1 cellular context compared by ENCODE assay signal in the genomic region with DNA sequence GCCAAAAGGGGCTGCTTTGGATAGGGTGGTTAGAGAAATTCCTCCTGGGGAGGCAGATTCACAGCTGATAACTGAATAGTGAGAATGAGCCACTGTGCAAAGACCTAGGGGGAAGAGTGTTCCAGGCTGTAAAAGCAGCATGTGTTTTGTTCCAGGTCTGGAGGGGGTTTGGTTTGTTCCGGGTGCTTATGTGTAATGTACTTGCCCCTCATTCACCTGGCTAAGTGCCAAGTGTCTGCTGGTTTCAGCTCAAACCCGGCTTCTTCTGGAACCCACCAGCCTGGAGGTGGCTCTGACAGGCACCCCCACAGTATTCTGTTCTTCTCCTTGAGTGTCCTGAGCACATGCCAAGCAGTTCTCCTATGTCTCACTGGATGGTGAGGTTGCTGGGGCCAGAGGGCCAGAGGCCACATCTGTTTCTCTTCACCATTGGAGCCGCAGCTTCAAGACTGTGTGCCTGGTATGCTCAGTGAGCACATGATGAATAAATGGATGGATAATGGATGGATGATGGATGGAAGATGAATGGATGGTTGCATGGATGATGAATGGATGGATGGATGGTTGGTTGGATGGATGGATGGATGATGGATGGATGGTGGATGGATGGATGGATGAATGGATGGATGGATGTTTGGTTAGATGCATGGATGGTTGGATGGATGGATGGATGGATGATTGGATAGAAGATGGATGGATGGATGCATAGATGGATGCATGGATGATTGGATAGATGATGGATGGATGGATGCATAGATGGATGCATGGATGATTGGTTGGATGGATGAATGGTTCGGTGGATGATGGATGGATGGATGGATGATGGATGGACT.
TF ChIP-seq lines count a peak whose summit lies in the region.

No MANE protein-coding gene starts in this region.

TF ChIP-seq in H1, 55 proteins besides CTCF, POLR2A, EP300 and RAD21:
- TF ChIP-seq SP2 (IDR thresholded peaks at IDR 0.05; ENCODE audit: low read length) (no peak), CTBP2 (IDR thresholded peaks at IDR 0.05; ENCODE audit: borderline replicate concordance, insufficient read depth, insufficient read length, low read length) (no peak), BACH1 (IDR thresholded peaks at IDR 0.05; ENCODE audit: low read length) (no peak), KDM1A (IDR thresholded peaks at IDR 0.05; ENCODE audit: borderline replicate concordance, low read length) (no peak), SP4 (IDR thresholded peaks at IDR 0.05; ENCODE audit: low read length) (no peak), EZH2 (IDR thresholded peaks at IDR 0.05; ENCODE audit: low read depth, low read length, severe bottlenecking) (no peak), ASH2L (IDR thresholded peaks at IDR 0.05; ENCODE audit: low read length) (no peak), TEAD4 (IDR thresholded peaks at IDR 0.05; ENCODE audit: low read depth, low read length) (no peak), HDAC2 (IDR thresholded peaks at IDR 0.05; ENCODE audit: borderline replicate concordance in 1 of 2, low read depth in 2 of 2, low read length in 2 of 2) (no peak)
- TF ChIP-seq, protein P1, sequence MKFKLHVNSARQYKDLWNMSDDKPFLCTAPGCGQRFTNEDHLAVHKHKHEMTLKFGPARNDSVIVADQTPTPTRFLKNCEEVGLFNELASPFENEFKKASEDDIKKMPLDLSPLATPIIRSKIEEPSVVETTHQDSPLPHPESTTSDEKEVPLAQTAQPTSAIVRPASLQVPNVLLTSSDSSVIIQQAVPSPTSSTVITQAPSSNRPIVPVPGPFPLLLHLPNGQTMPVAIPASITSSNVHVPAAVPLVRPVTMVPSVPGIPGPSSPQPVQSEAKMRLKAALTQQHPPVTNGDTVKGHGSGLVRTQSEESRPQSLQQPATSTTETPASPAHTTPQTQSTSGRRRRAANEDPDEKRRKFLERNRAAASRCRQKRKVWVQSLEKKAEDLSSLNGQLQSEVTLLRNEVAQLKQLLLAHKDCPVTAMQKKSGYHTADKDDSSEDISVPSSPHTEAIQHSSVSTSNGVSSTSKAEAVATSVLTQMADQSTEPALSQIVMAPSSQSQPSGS (IDR thresholded peaks at IDR 0.05; ENCODE audit: low read length): no peak
